In genomic region chr16:54099627-54100026, GRCh38 we compare ENCODE assay signal across 17 cellular contexts.
"Had no signal": no experiment of that assay in that cellular context is flagged by ENCODE, and none has a peak within 500 bp of the region (broad histone marks: within the 10 kb centered on the region; RNA-seq: fewer than 3 reads in every experiment).

No MANE protein-coding gene starts in this region.

- DNase-seq: nephron progenitor cell; nucleus accumbens; psoas muscle; right cardiac atrium; right lobe of liver; sigmoid colon; small intestine; stimulated activated CD4-positive, alpha-beta T cell treated with anti-CD3 and anti-CD28 coated beads, Interleukin-15, amount 100 ng/mL, for 24 hours; stimulated activated CD4-positive, alpha-beta T cell treated with anti-CD3 and anti-CD28 coated beads, Interleukin-2, amount 100 ng/mL, for 24 hours; stimulated activated CD4-positive, alpha-beta T cell treated with anti-CD3 and anti-CD28 coated beads, Interleukin-2, amount 100 ng/mL, for 48 hours; stimulated activated CD4-positive, alpha-beta T cell treated with anti-CD3 and anti-CD28 coated beads, Interleukin-4, amount 100 ng/mL, for 24 hours; stimulated activated naive B cell treated with anti-CD40 and anti-IgM and Interleukin-4, amounts not matched to agents 10 μg/mL and 1 μg/mL and 100 μg/mL, for 72 hours; stimulated activated naive CD4-positive, alpha-beta T cell treated with Interleukin-2 at 50 U/mL for 16 hours; stomach; thyroid gland; trophoblast cell; upper lobe of left lung had no signal
